9 cellular contexts compared by ENCODE assay signal in the genomic region with DNA sequence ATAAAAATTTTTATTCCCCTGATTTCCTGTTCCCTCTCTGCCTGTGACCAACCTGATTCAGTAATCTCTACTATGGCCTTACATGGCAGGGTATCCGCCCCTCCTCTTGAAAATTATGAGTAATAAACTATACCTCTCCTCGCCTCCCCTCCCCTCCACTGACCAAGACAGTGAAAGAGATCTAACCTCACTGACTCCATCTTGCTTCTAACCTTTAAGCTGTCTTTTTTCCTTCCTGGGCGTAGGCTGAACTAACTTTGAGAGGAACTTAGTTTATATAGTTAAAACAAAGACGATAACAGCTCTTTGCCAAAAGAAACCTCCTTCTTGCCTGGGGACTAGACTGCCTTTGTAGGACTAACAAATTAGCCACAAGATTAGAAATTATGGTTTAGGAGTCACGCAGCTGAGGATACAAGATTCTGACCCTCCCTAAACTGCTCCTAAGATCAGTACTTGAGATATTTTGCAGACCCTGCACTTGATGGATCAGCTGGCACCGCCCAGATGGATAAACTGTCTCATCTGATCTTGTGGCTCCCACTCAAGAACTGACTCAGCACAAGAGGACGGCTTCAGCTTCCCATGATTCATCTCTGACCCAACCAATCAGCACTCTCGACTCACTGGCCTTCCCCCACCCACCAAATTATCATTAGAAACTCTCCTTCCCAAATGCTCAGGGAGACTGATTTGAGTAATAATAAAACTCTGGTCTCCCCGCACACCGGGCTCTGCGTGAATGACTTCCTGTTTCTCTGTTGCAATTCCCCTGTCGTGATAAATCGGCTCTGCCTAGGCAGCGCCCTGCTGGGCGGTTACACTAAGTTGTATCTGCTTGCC.
DNase-seq lines count a peak whose midpoint lies in the region; ATAC-seq and TF ChIP-seq lines count a peak whose summit lies in the region.
"Had no signal": no experiment of that assay in that cellular context is flagged by ENCODE, and none has a peak within 500 bp of the region (broad histone marks: within the 10 kb centered on the region; RNA-seq: fewer than 3 reads in every experiment).

No MANE protein-coding gene starts in this region.

- peak; percentile 32 for DNase-seq in activated CD4-positive, alpha-beta T cell treated with anti-CD3 and anti-CD28 coated beads for 36 hours
- DNase-seq in activated CD4-positive, alpha-beta T cell treated with anti-CD3 and anti-CD28 coated beads, Interleukin-2, amount 10 ng/mL, durations not matched to agents 24 days and 14 days = no peak
- DNase-seq in OCI-M1 (lab: John Stamatoyannopoulos, UW) (peak; percentile 93), fibroblast of the aortic adventitia (ENCODE audit: low read depth) (peak; percentile 90), kidney glomerular epithelial cell (lab: John Stamatoyannopoulos, UW) (no peak), upper lobe of right lung (no peak), amniotic stem cell (lab: John Stamatoyannopoulos, UW) (no peak)
- peak; percentile 3 for DNase-seq in stimulated activated naive CD8-positive, alpha-beta T cell treated with anti-CD3 and anti-CD28 coated beads, Interleukin-15, Interleukin-2, amounts not matched to agents 100 U/mL and 50 U/mL, for 24 hours
- DNase-seq: NCI-H526 treated with DMSO at 0.1 percent for 48 hours had no signal

- CTCF ChIA-PET in activated CD4-positive, alpha-beta T cell treated with anti-CD3 and anti-CD28 coated beads for 36 hours (lab: Charles Lee) = no interaction called here

- no peaks in the 10 kb centered on the region for H3K36me3 ChIP-seq in upper lobe of right lung

- H3K9me3 Mint-ChIP-seq in activated CD4-positive, alpha-beta T cell treated with anti-CD3 and anti-CD28 coated beads for 36 hours (ENCODE audit: low read depth) = no peaks in the 10 kb centered on the region
- H3K9me3 Mint-ChIP-seq in activated CD4-positive, alpha-beta T cell treated with anti-CD3 and anti-CD28 coated beads, Interleukin-2, amount 10 ng/mL, durations not matched to agents 24 days and 14 days = peaks cover 4% of the 10 kb centered on the region

- H3K9me3 ChIP-seq in upper lobe of right lung = no peaks in the 10 kb centered on the region

- H3K4me3 ChIP-seq in fibroblast of the aortic adventitia (ENCODE audit: low read depth, low read length) = no peak overlapping the region
- no peak overlapping the region for H3K4me3 ChIP-seq in upper lobe of right lung

- H3K36me3 Mint-ChIP-seq in activated CD4-positive, alpha-beta T cell treated with anti-CD3 and anti-CD28 coated beads for 36 hours (ENCODE audit: low read depth) = no peaks in the 10 kb centered on the region
- no peaks in the 10 kb centered on the region for H3K36me3 Mint-ChIP-seq in activated CD4-positive, alpha-beta T cell treated with anti-CD3 and anti-CD28 coated beads, Interleukin-2, amount 10 ng/mL, durations not matched to agents 24 days and 14 days (ENCODE audit: low read depth)

- ATAC-seq in activated CD4-positive, alpha-beta T cell treated with anti-CD3 and anti-CD28 coated beads for 36 hours = peak; percentile 75
- ATAC-seq in stimulated activated naive CD8-positive, alpha-beta T cell treated with anti-CD3 and anti-CD28 coated beads, Interleukin-15, Interleukin-2, amounts not matched to agents 100 U/mL and 50 U/mL, for 24 hours = no peak
- no peak for ATAC-seq in upper lobe of right lung

- H3K27ac Mint-ChIP-seq in activated CD4-positive, alpha-beta T cell treated with anti-CD3 and anti-CD28 coated beads for 36 hours = no peak overlapping the region
- no peak overlapping the region for H3K27ac Mint-ChIP-seq in activated CD4-positive, alpha-beta T cell treated with anti-CD3 and anti-CD28 coated beads, Interleukin-2, amount 10 ng/mL, durations not matched to agents 24 days and 14 days

- H3K4me1 ChIP-seq in upper lobe of right lung = no peaks in the 10 kb centered on the region

- no peak for TF ChIP-seq CTCF in fibroblast of the aortic adventitia (IDR thresholded peaks at IDR 0.05; ENCODE audit: insufficient read depth, low read length)
- no peak for TF ChIP-seq CTCF in upper lobe of right lung (IDR thresholded peaks at IDR 0.05)

- H3K27me3 ChIP-seq in upper lobe of right lung = no peaks in the 10 kb centered on the region

- H3K27me3 Mint-ChIP-seq in activated CD4-positive, alpha-beta T cell treated with anti-CD3 and anti-CD28 coated beads for 36 hours = peaks cover 2% of the 10 kb centered on the region
- H3K27me3 Mint-ChIP-seq in activated CD4-positive, alpha-beta T cell treated with anti-CD3 and anti-CD28 coated beads, Interleukin-2, amount 10 ng/mL, durations not matched to agents 24 days and 14 days = no peaks in the 10 kb centered on the region

- H3K4me3 Mint-ChIP-seq in activated CD4-positive, alpha-beta T cell treated with anti-CD3 and anti-CD28 coated beads for 36 hours = no peak overlapping the region
- no peak overlapping the region for H3K4me3 Mint-ChIP-seq in activated CD4-positive, alpha-beta T cell treated with anti-CD3 and anti-CD28 coated beads, Interleukin-2, amount 10 ng/mL, durations not matched to agents 24 days and 14 days

- POLR2A ChIA-PET in activated CD4-positive, alpha-beta T cell treated with anti-CD3 and anti-CD28 coated beads for 36 hours (lab: Charles Lee) = no interaction called here

- intact Hi-C loops in activated CD4-positive, alpha-beta T cell treated with anti-CD3 and anti-CD28 coated beads for 36 hours (cut with DNase I, micrococcal nuclease) = no loop called here
- intact Hi-C loops in activated CD4-positive, alpha-beta T cell treated with anti-CD3 and anti-CD28 coated beads, Interleukin-2, amount 10 ng/mL, durations not matched to agents 24 days and 14 days (cut with micrococcal nuclease) = no loop called here
- intact Hi-C loops in upper lobe of right lung (cut with DNase I) = no loop called here

- peaks cover 9% of the 10 kb centered on the region for H3K4me1 Mint-ChIP-seq in activated CD4-positive, alpha-beta T cell treated with anti-CD3 and anti-CD28 coated beads for 36 hours
- H3K4me1 Mint-ChIP-seq in activated CD4-positive, alpha-beta T cell treated with anti-CD3 and anti-CD28 coated beads, Interleukin-2, amount 10 ng/mL, durations not matched to agents 24 days and 14 days = peaks cover 6% of the 10 kb centered on the region

- H3K27ac ChIP-seq in upper lobe of right lung = no peak overlapping the region

Comparison
In these comparisons a context has a peak if more than half of its experiments do, and no peak if none do; other contexts are left out.
1. DNase-seq: peak in activated CD4-positive, alpha-beta T cell treated with anti-CD3 and anti-CD28 coated beads for 36 hours (single experiment), OCI-M1 (single experiment), fibroblast of the aortic adventitia (single experiment) and stimulated activated naive CD8-positive, alpha-beta T cell treated with anti-CD3 and anti-CD28 coated beads, Interleukin-15, Interleukin-2, amounts not matched to agents 100 U/mL and 50 U/mL, for 24 hours (single experiment); none in activated CD4-positive, alpha-beta T cell treated with anti-CD3 and anti-CD28 coated beads, Interleukin-2, amount 10 ng/mL, durations not matched to agents 24 days and 14 days (single experiment), kidney glomerular epithelial cell (single experiment), upper lobe of right lung (single experiment) and amniotic stem cell (single experiment).